In the genomic region with DNA sequence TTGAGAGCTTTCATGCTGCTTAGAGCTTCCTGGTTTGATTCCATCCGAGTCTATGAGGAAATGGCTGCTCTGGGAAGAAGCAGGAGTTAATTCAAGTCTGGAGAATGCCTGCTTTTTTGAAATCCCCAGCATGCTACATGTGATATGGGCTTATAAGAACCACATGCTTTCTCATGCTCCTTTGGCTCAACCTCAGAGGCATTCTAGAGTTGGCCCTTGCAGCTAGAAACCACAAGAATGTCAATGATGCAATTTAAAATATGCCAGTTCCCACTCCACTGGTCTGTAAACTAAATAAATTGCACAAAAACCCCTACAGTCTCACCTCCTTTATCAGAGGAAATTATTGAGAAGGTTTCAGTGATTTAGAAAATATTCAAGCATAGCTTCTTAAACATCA, we compare ENCODE assay signal across 9 cellular contexts.
DNase-seq lines count a peak whose midpoint lies in the region; ATAC-seq, FAIRE-seq and TF ChIP-seq lines count a peak whose summit lies in the region.
"Had no signal": no experiment of that assay in that cellular context is flagged by ENCODE, and none has a peak within 500 bp of the region (broad histone marks: within the 10 kb centered on the region; RNA-seq: fewer than 3 reads in every experiment).

No MANE protein-coding gene starts in this region.

- no peaks in the 10 kb centered on the region for H3K23me2 ChIP-seq in H9 (ENCODE audit: insufficient read length, low read depth, low read length, poor library complexity, severe bottlenecking)

- H4K8ac ChIP-seq in H9 (replicated peaks; ENCODE audit: insufficient read length, low read depth, low read length), result no peak overlapping the region

- no peak overlapping the region for H3K56ac ChIP-seq in H9 (ENCODE audit: insufficient read length, low read depth, low read length)

- no peak for ATAC-seq in GM18498 (IDR thresholded peaks at IDR 0.05; ENCODE audit: unreplicated experiment)

- H3K27ac ChIP-seq in spleen (no peak overlapping the region), H9 (ENCODE audit: insufficient read length, low read depth, low read length) (no peak overlapping the region)

- DNase-seq in GM12891 (ENCODE audit: insufficient read length, low spot score), result no peak
- peak; percentile 9 for DNase-seq in NCI-H1048 (lab: John Stamatoyannopoulos, UW)
- DNase-seq in dedifferentiated amniotic fluid mesenchymal stem cell (ENCODE audit: extremely low spot score), result peak; percentile 98
- peak; percentile 100 for DNase-seq in renal cortical epithelial cell (ENCODE audit: low read depth)
- DNase-seq in spleen, result no peak
- DNase-seq in activated naive CD8-positive, alpha-beta T cell treated with anti-CD3 and anti-CD28 coated beads for 36 hours, result no peak
- DNase-seq in H9, result no peak
- DNase-seq: stimulated activated CD8-positive, alpha-beta memory T cell treated with anti-CD3 and anti-CD28 coated beads, Interleukin-4, amount 100 ng/mL, for 48 hours had no signal

- H4K20me1 ChIP-seq in H9 (ENCODE audit: control insufficient read depth, insufficient read depth, insufficient read length), result no peaks in the 10 kb centered on the region

- H4K91ac ChIP-seq in H9 (ENCODE audit: insufficient read length, low read depth, low read length), result no peak overlapping the region

- intact Hi-C loops in spleen (cut with DNase I; ENCODE audit: low total_unique reads), result loop anchor here (10.0 kb wide), 1 partner anchor 302 kb away; no protein-coding TSS in a partner anchor

- peaks cover 15% of the 10 kb centered on the region for H3K4me1 Mint-ChIP-seq in activated naive CD8-positive, alpha-beta T cell treated with anti-CD3 and anti-CD28 coated beads for 36 hours
- H3K4me1 Mint-ChIP-seq in H9, result no peaks in the 10 kb centered on the region

- H3K9me3 ChIP-seq in spleen, result no peaks in the 10 kb centered on the region
- no peaks in the 10 kb centered on the region for H3K9me3 ChIP-seq in H9 (ENCODE audit: control insufficient read depth, low read depth, low read length)

- no peak overlapping the region for H2BK120ac ChIP-seq in H9 (ENCODE audit: low read depth, low read length, poor library complexity, severe bottlenecking)

- no peak overlapping the region for H2BK5ac ChIP-seq in H9 (ENCODE audit: insufficient read length, low read length)

- FAIRE-seq in GM12891 (lab: Jason Lieb, UNC), result peak; percentile 31

- no peaks in the 10 kb centered on the region for H3K27me3 ChIP-seq in spleen (replicated peaks in 1 of 7)
- H3K27me3 ChIP-seq in H9 (ENCODE audit: insufficient read depth, low read length), result no peaks in the 10 kb centered on the region

- peaks cover 4% of the 10 kb centered on the region for H3K27me3 Mint-ChIP-seq in activated naive CD8-positive, alpha-beta T cell treated with anti-CD3 and anti-CD28 coated beads for 36 hours
- H3K27me3 Mint-ChIP-seq in H9 (ENCODE audit: low read depth), result no peaks in the 10 kb centered on the region

- H3K9ac ChIP-seq in H9 (ENCODE audit: extremely low read depth, insufficient read length, low read length), result no peak overlapping the region

- H3K4me3 Mint-ChIP-seq in activated naive CD8-positive, alpha-beta T cell treated with anti-CD3 and anti-CD28 coated beads for 36 hours, result no peak overlapping the region
- H3K4me3 Mint-ChIP-seq in H9, result no peak overlapping the region

- H2BK20ac ChIP-seq in H9 (ENCODE audit: low read depth, low read length, poor library complexity, severe bottlenecking), result no peak overlapping the region

- H3K36me3 Mint-ChIP-seq in activated naive CD8-positive, alpha-beta T cell treated with anti-CD3 and anti-CD28 coated beads for 36 hours, result no peaks in the 10 kb centered on the region
- H3K36me3 Mint-ChIP-seq in H9 (ENCODE audit: insufficient read depth in 1 of 3, low read depth in 3 of 3), result no peaks in the 10 kb centered on the region

- H3K36me3 ChIP-seq in spleen, result no peaks in the 10 kb centered on the region

- TF ChIP-seq CTCF in spleen (IDR thresholded peaks at IDR 0.05 in 8 of 11, conservative IDR thresholded peaks at IDR 0.05 in 3 of 11), result no peak
- no peak for TF ChIP-seq CTCF in H9 (conservative IDR thresholded peaks at IDR 0.05)

- H2BK15ac ChIP-seq in H9 (ENCODE audit: low read depth, low read length), result no peak overlapping the region

- no peaks in the 10 kb centered on the region for H3K79me2 ChIP-seq in H9 (ENCODE audit: insufficient read depth, low read length)

- no peak overlapping the region for H2AK5ac ChIP-seq in H9 (ENCODE audit: insufficient read length, low read length)

- no peaks in the 10 kb centered on the region for H3K79me1 ChIP-seq in H9 (ENCODE audit: insufficient read depth, low read depth, low read length, poor library complexity, severe bottlenecking)

- H4K5ac ChIP-seq in H9 (ENCODE audit: insufficient read length, low read depth, low read length), result no peak overlapping the region

- H3K4me3 ChIP-seq in spleen, result no peak overlapping the region

- H3K4me2 ChIP-seq in H9 (ENCODE audit: insufficient read depth, insufficient read length, low read length), result no peak overlapping the region

- H2AFZ ChIP-seq in H9 (ENCODE audit: low read length), result no peak overlapping the region

- WGBS in spleen, 5 donors, result 14 to 51% (median 16%) methylated on average over 1 of the region's 1 CpG
- no CpG with 5 or more reads among the region's 1 CpG for WGBS in H9 (ENCODE audit: extremely low coverage, insufficient read length, low lambda C conversion rate)

- peaks cover 0 to 14% (median 6%) of the 10 kb centered on the region in 6 donors for H3K4me1 ChIP-seq in spleen
- no peaks in the 10 kb centered on the region for H3K4me1 ChIP-seq in H9 (ENCODE audit: insufficient read depth, low read length)

- H3T11ph ChIP-seq in H9 (ENCODE audit: low read length), result no peak overlapping the region

- no peak overlapping the region for H3K23ac ChIP-seq in H9 (ENCODE audit: insufficient read length, low read depth, low read length)

- no peaks in the 10 kb centered on the region for H3K9me3 Mint-ChIP-seq in activated naive CD8-positive, alpha-beta T cell treated with anti-CD3 and anti-CD28 coated beads for 36 hours
- H3K9me3 Mint-ChIP-seq in H9, result no peaks in the 10 kb centered on the region

- no peak overlapping the region for H3K27ac Mint-ChIP-seq in activated naive CD8-positive, alpha-beta T cell treated with anti-CD3 and anti-CD28 coated beads for 36 hours
- H3K27ac Mint-ChIP-seq in H9, result no peak overlapping the region

- TF ChIP-seq POLR2A in GM12891 (IDR thresholded peaks at IDR 0.05; ENCODE audit: low read depth, low read length) (no peak), spleen (IDR thresholded peaks at IDR 0.05) (no peak)

- no peak overlapping the region for H3K18ac ChIP-seq in H9 (ENCODE audit: insufficient read length, low read depth, low read length)

- H3K14ac ChIP-seq in H9 (ENCODE audit: insufficient read depth, low read length), result no peak overlapping the region

- no peak overlapping the region for H2BK12ac ChIP-seq in H9 (ENCODE audit: insufficient read length, low read depth, low read length)

- H3K4ac ChIP-seq in H9 (ENCODE audit: low read depth, low read length), result no peak overlapping the region

TF ChIP-seq in GM12891, 5 proteins besides CTCF, POLR2A, EP300 and RAD21:
- TF ChIP-seq POU2F2 (IDR thresholded peaks at IDR 0.05; ENCODE audit: low read depth, low read length) (no peak), POLR2AphosphoS5 (IDR thresholded peaks at IDR 0.05; ENCODE audit: low read depth, low read length) (no peak), SPI1 (IDR thresholded peaks at IDR 0.05; ENCODE audit: low read depth, low read length) (no peak), TAF1 (IDR thresholded peaks at IDR 0.05; ENCODE audit: low read depth, low read length) (no peak)
TF ChIP-seq in GM12891: peak in this region for 0.

Comparison
In these comparisons a context has a peak if more than half of its experiments do, and no peak if none do; other contexts are left out.
1. DNase-seq: peak in NCI-H1048 (single experiment), dedifferentiated amniotic fluid mesenchymal stem cell (single experiment) and renal cortical epithelial cell (single experiment); none in GM12891 (single experiment), spleen (single experiment), activated naive CD8-positive, alpha-beta T cell treated with anti-CD3 and anti-CD28 coated beads for 36 hours (single experiment) and H9 (single experiment).